Comparison of ENCODE assay signal across 8 cellular contexts in genomic region chr6:52576392-52577021, GRCh38. TPM values are rescaled to one million over a fixed set of nuclear protein-coding genes. Genes with fewer than 3 reads are reported as not detected.
DNase-seq lines count a peak whose midpoint lies in the region; ATAC-seq and TF ChIP-seq lines count a peak whose summit lies in the region.

No MANE protein-coding gene starts in this region.

- DNase-seq in activated CD8-positive, alpha-beta memory T cell treated with anti-CD3 and anti-CD28 coated beads for 24 hours: peak; percentile 83
- DNase-seq in activated CD8-positive, alpha-beta memory T cell treated with anti-CD3 and anti-CD28 coated beads, Interleukin-2, amount 50 U/mL, for 48 hours: no peak
- DNase-seq in NCI-H1694 (lab: John Stamatoyannopoulos, UW) (peak; percentile 20), choroid plexus epithelial cell (ENCODE audit: low read depth) (peak; percentile 89)
- peak; percentile 47 to 57 for DNase-seq in stimulated activated CD4-positive, alpha-beta T cell treated with anti-CD3 and anti-CD28 coated beads, Interleukin-4, amount 100 ng/mL, for 48 hours (ENCODE audit: low read depth in 2 of 2)

- H3K4me3 ChIP-seq in WI38 (ENCODE audit: low read depth, low read length): peak overlapping the region; percentile 97
- H3K4me3 ChIP-seq in choroid plexus epithelial cell (ENCODE audit: low read depth, low read length): peak overlapping the region; percentile 99
- peak overlapping the region; percentile 83 to 92 (median 87) for H3K4me3 ChIP-seq in liver (ENCODE audit: low read depth in 1 of 3, low read length in 3 of 3)

- peak; percentile 56 for ATAC-seq in HG02678 (IDR thresholded peaks at IDR 0.05; ENCODE audit: unreplicated experiment)

- H3K4me1 ChIP-seq in liver (ENCODE audit: control insufficient read depth in 4 of 4, insufficient read depth in 4 of 4, low read length in 3 of 4): peaks cover 2 to 31% (median 14%) of the 10 kb centered on the region in 4 donors

- H3K27ac ChIP-seq in liver (ENCODE audit: low read depth in 1 of 2, low read length in 2 of 2): peak overlapping the region; percentile 81 to 88

- peaks cover 0 to 2% (median 0%) of the 10 kb centered on the region in 4 donors for H3K36me3 ChIP-seq in liver (ENCODE audit: control insufficient read depth in 4 of 4, insufficient read depth in 3 of 4, low read depth in 1 of 4, low read length in 3 of 4)

- no peaks in the 10 kb centered on the region for H3K27me3 ChIP-seq in liver (ENCODE audit: control insufficient read depth in 4 of 4, insufficient read depth in 4 of 4, low read length in 3 of 4)

- no peaks in the 10 kb centered on the region for H3K9me3 ChIP-seq in liver (ENCODE audit: control insufficient read depth in 4 of 4, low read length in 3 of 4)

- peak overlapping the region; percentile 61 to 90 for H3K9ac ChIP-seq in liver (ENCODE audit: low read depth in 1 of 2, low read length in 2 of 2)

- TF ChIP-seq CTCF in WI38 (IDR thresholded peaks at IDR 0.05; ENCODE audit: low read depth, low read length) (peak; percentile 69), choroid plexus epithelial cell (conservative IDR thresholded peaks at IDR 0.05; ENCODE audit: low read depth, low read length) (peak; percentile 70), liver (IDR thresholded peaks at IDR 0.05; ENCODE audit: low read depth, low read length, missing input control) (peak; percentile 47)

- TF ChIP-seq RAD21 in liver (IDR thresholded peaks at IDR 0.05): peak; percentile 49 to 69

- WGBS in liver: 2% methylated on average over 51 of the region's 51 CpGs

TF ChIP-seq in liver, 16 proteins besides CTCF, POLR2A, EP300 and RAD21:
- TF ChIP-seq RXRA (IDR thresholded peaks at IDR 0.05) (peak in 1 of 2 donors; percentile 16), GABPA (IDR thresholded peaks at IDR 0.05 in 1 of 2, conservative IDR thresholded peaks at IDR 0.05 in 1 of 2) (no peak), ATF3 (IDR thresholded peaks at IDR 0.05) (no peak), SP1 (IDR thresholded peaks at IDR 0.05) (peak; percentile 5), YY1 (IDR thresholded peaks at IDR 0.05) (no peak), HNF4G (IDR thresholded peaks at IDR 0.05) (no peak), HNF4A (conservative IDR thresholded peaks at IDR 0.05) (no peak), FOXA2 (IDR thresholded peaks at IDR 0.05) (no peak)
TF ChIP-seq in liver: peak in this region for 2.

RNA-seq across cellular contexts. Expression of gene TRAM2, which starts 0.4 kb away (rescaled TPM):
- total RNA-seq in liver: 10 to 100 TPM in 1 of 2 donors, 1 to 10 TPM in 1; 8.5 to 17.5 TPM
- polyA plus RNA-seq in liver: 10 to 100 TPM in 1 of 2 donors, 1 to 10 TPM in 1; 7.3 to 20.3 TPM
